ENCODE assay signal across 1 cellular context in genomic region chr9:86774101-86774500, GRCh38.
TF ChIP-seq lines count a peak whose summit lies in the region.

No MANE protein-coding gene starts in this region.

TF ChIP-seq in SK-N-SH, 30 proteins besides CTCF, POLR2A, EP300 and RAD21 (continued from another document):
- no peak for TF ChIP-seq PBX3 (IDR thresholded peaks at IDR 0.05)
